In genomic region chr1:238619652-238620051, GRCh38 we compare ENCODE assay signal across 19 cellular contexts.
A peak's percentile ranks its signal among the peaks of the same experiment; 100 is the strongest.
DNase-seq lines count a peak whose midpoint lies in the region; ATAC-seq and TF ChIP-seq lines count a peak whose summit lies in the region.
"Had no signal": no experiment of that assay in that cellular context is flagged by ENCODE, and none has a peak within 500 bp of the region (broad histone marks: within the 10 kb centered on the region; RNA-seq: fewer than 3 reads in every experiment).

No MANE protein-coding gene starts in this region.

- H3F3A ChIP-seq in PC-3 (ENCODE audit: low read length, unreplicated experiment) (no peaks in the 10 kb centered on the region), PC-9 (ENCODE audit: insufficient read depth, low read depth) (no peaks in the 10 kb centered on the region)

- H3K4me3 ChIP-seq in PC-3 (ENCODE audit: low read length) = no peak overlapping the region
- H3K4me3 ChIP-seq in epithelial cell of esophagus (ENCODE audit: low read length) = no peak overlapping the region
- H3K4me3 ChIP-seq in PC-9 = no peak overlapping the region
- H3K4me3 ChIP-seq in osteoblast (ENCODE audit: insufficient read depth, low read length) = no peak overlapping the region
- no peak overlapping the region for H3K4me3 ChIP-seq in OCI-LY7 (ENCODE audit: low read depth, low read length, poor library complexity, severe bottlenecking)
- H3K4me3 ChIP-seq: BLaER1, GM12878 had no signal

- no peak overlapping the region for H2AFZ ChIP-seq in PC-3 (ENCODE audit: low read length)
- no peak overlapping the region for H2AFZ ChIP-seq in PC-9
- H2AFZ ChIP-seq in osteoblast (ENCODE audit: low read length) = no peak overlapping the region
- no peak overlapping the region for H2AFZ ChIP-seq in OCI-LY7 (ENCODE audit: low read length)

- H3K4me1 ChIP-seq in PC-3 (ENCODE audit: insufficient read depth, low read length) (no peaks in the 10 kb centered on the region), PC-9 (replicated peaks; ENCODE audit: insufficient read depth) (no peaks in the 10 kb centered on the region), osteoblast (ENCODE audit: insufficient read depth, low read length) (peaks cover 9% of the 10 kb centered on the region), OCI-LY7 (ENCODE audit: insufficient read depth, low read length, poor library complexity, severe bottlenecking) (no peaks in the 10 kb centered on the region)
- H3K4me1 ChIP-seq: BE2C had no signal

- H3K9me3 ChIP-seq in PC-3 (ENCODE audit: low read length) (no peaks in the 10 kb centered on the region), PC-9 (ENCODE audit: insufficient read depth, low read depth) (no peaks in the 10 kb centered on the region), osteoblast (ENCODE audit: low read depth, low read length) (no peaks in the 10 kb centered on the region), OCI-LY7 (ENCODE audit: low read length) (no peaks in the 10 kb centered on the region)
- H3K9me3 ChIP-seq: BE2C, BLaER1 had no signal

- no peak overlapping the region for H3K4me2 ChIP-seq in PC-3 (ENCODE audit: low read length)
- H3K4me2 ChIP-seq in PC-9 = no peak overlapping the region
- H3K4me2 ChIP-seq in osteoblast (ENCODE audit: insufficient read depth, low read length) = no peak overlapping the region
- H3K4me2 ChIP-seq in OCI-LY7 (ENCODE audit: low read length) = no peak overlapping the region
- H3K4me2 ChIP-seq: BLaER1 had no signal

- H3K36me3 ChIP-seq in PC-3 (ENCODE audit: low read depth, low read length) (no peaks in the 10 kb centered on the region), PC-9 (ENCODE audit: low read depth) (no peaks in the 10 kb centered on the region), osteoblast (ENCODE audit: insufficient read depth, low read length) (no peaks in the 10 kb centered on the region), OCI-LY7 (ENCODE audit: insufficient read depth, low read length) (no peaks in the 10 kb centered on the region)
- H3K36me3 ChIP-seq: BE2C, BLaER1 had no signal

- H4K20me1 ChIP-seq in PC-3 (ENCODE audit: low read length) (no peaks in the 10 kb centered on the region), PC-9 (ENCODE audit: insufficient read depth) (no peaks in the 10 kb centered on the region), osteoblast (ENCODE audit: insufficient read depth, low read length) (no peaks in the 10 kb centered on the region), OCI-LY7 (ENCODE audit: insufficient read depth, low read length) (no peaks in the 10 kb centered on the region)
- H4K20me1 ChIP-seq: BLaER1 had no signal

- H3K27me3 ChIP-seq in PC-3 (ENCODE audit: low read length) (no peaks in the 10 kb centered on the region), PC-9 (ENCODE audit: insufficient read depth, low read depth) (no peaks in the 10 kb centered on the region), osteoblast (ENCODE audit: insufficient read depth, low read length) (no peaks in the 10 kb centered on the region)
- H3K27me3 ChIP-seq: BE2C, BLaER1 had no signal

- BruUV-seq in PC-3 (replicated peaks; lab: Mats Ljungman, UMichigan) (no TSS peak), PC-9 (replicated peaks; lab: Mats Ljungman, UMichigan) (no TSS peak), OCI-LY7 (replicated peaks; lab: Mats Ljungman, UMichigan) (no TSS peak)

- intact Hi-C loops in PC-3 (cut with micrococcal nuclease) = no loop called here
- intact Hi-C loops in PC-9 (cut with micrococcal nuclease; ENCODE audit: unreplicated experiment) = no loop called here
- intact Hi-C loops in OCI-LY7 (cut with micrococcal nuclease; ENCODE audit: unreplicated experiment) = no loop called here

- H3K27ac ChIP-seq in PC-3 (ENCODE audit: low read length) (no peak overlapping the region), PC-9 (no peak overlapping the region), osteoblast (ENCODE audit: low read depth, low read length) (no peak overlapping the region), OCI-LY7 (ENCODE audit: low read depth, low read length, poor library complexity, severe bottlenecking) (no peak overlapping the region)
- H3K27ac ChIP-seq: BLaER1 had no signal

- peak; percentile 32 for DNase-seq in ELR (ENCODE audit: low read depth)
- DNase-seq in PC-3 = peak; percentile 8
- DNase-seq in epithelial cell of esophagus (ENCODE audit: low read depth) = peak; percentile 21
- no peak for DNase-seq in PC-9
- DNase-seq in osteoblast (ENCODE audit: insufficient read length, low spot score, missing footprints) = no peak
- DNase-seq in OCI-LY7 (ENCODE audit: low spot score) = no peak
- DNase-seq in HCEC 1CT = no peak
- DNase-seq: 8988T; ACHN; BE2C; C1 segment of cervical spinal cord; CD4-positive, alpha-beta memory T cell; CD4-positive, CD25-positive, alpha-beta regulatory T cell; CD8-positive, alpha-beta memory T cell; COR-L47; DMS79 treated with DMSO at 0.1 percent for 48 hours; GDM1 had no signal

- H3K79me2 ChIP-seq in PC-3 (ENCODE audit: low read length) (no peaks in the 10 kb centered on the region), PC-9 (ENCODE audit: low read depth) (no peaks in the 10 kb centered on the region), osteoblast (ENCODE audit: insufficient read depth, low read length) (no peaks in the 10 kb centered on the region), OCI-LY7 (ENCODE audit: insufficient read depth, low read depth, low read length) (no peaks in the 10 kb centered on the region)

- H3K9me2 ChIP-seq in PC-3 (replicated peaks; ENCODE audit: low read length) (no peaks in the 10 kb centered on the region), PC-9 (ENCODE audit: insufficient read depth) (no peaks in the 10 kb centered on the region), OCI-LY7 (ENCODE audit: insufficient read depth, low read length) (no peaks in the 10 kb centered on the region)

- CTCF ChIA-PET in PC-3 (lab: Charles Lee) (no interaction called here), PC-9 (lab: Charles Lee) (no interaction called here), OCI-LY7 (lab: Charles Lee; ENCODE audit: unreplicated experiment) (no interaction called here)

- ATAC-seq in PC-3 = peak; percentile 57; the same call in 1 of the 2 replicates
- ATAC-seq: GM12878 had no signal

- H3K9ac ChIP-seq in PC-3 (ENCODE audit: low read length) = no peak overlapping the region
- H3K9ac ChIP-seq: BLaER1 had no signal

- POLR2A ChIA-PET in PC-3 (lab: Charles Lee; ENCODE audit: unreplicated experiment) = no interaction called here
- POLR2A ChIA-PET in PC-9 (lab: Charles Lee; ENCODE audit: unreplicated experiment) = no interaction called here
- POLR2A ChIA-PET in OCI-LY7 (lab: Charles Lee) = no interaction called here

- TF ChIP-seq CTCF in PC-3 (conservative IDR thresholded peaks at IDR 0.05; ENCODE audit: low read depth, low read length) = no peak
- TF ChIP-seq CTCF in epithelial cell of esophagus (IDR thresholded peaks at IDR 0.05; ENCODE audit: insufficient read depth, low read depth, low read length, missing control alignments) = no peak
- no peak for TF ChIP-seq CTCF in PC-9 (conservative IDR thresholded peaks at IDR 0.05)
- TF ChIP-seq CTCF in osteoblast (IDR thresholded peaks at IDR 0.05; ENCODE audit: extremely low read depth, low read depth, low read length) = no peak
- no peak for TF ChIP-seq CTCF in OCI-LY7 (conservative IDR thresholded peaks at IDR 0.05; ENCODE audit: low read length)

Comparison
In these comparisons a context has a peak if more than half of its experiments do, and no peak if none do; other contexts are left out.
1. DNase-seq: peak in ELR (single experiment), PC-3 (single experiment) and epithelial cell of esophagus (single experiment); none in PC-9 (0 of 2), osteoblast (single experiment), OCI-LY7 (single experiment) and HCEC 1CT (single experiment).